Comparison of ENCODE assay signal across 11 cellular contexts in genomic region chr5:169670769-169671525, GRCh38. TPM values are rescaled to one million over a fixed set of nuclear protein-coding genes. Genes with fewer than 3 reads are reported as not detected.
DNase-seq lines count a peak whose midpoint lies in the region; ATAC-seq lines count a peak whose summit lies in the region.
"Had no signal": no experiment of that assay in that cellular context is flagged by ENCODE, and none has a peak within 500 bp of the region (broad histone marks: within the 10 kb centered on the region; RNA-seq: fewer than 3 reads in every experiment).

No MANE protein-coding gene starts in this region.

- peaks cover 49% of the 10 kb centered on the region for H3K36me3 Mint-ChIP-seq in activated T-helper 1 cell treated with anti-CD3 and anti-CD28 coated beads, Interleukin-12 subunit alpha, Interleukin-12 subunit beta, Interleukin-2, Interleukin-4 antibody, amounts not matched to agents 30 ng/mL and 10 ng/mL and 1 ng/mL, durations not matched to agents 14 hours and 24 hours and 36 hours (ENCODE audit: low read depth)

- peak overlapping the region; percentile 4 for H3K4me3 Mint-ChIP-seq in activated T-helper 1 cell treated with anti-CD3 and anti-CD28 coated beads, Interleukin-12 subunit alpha, Interleukin-12 subunit beta, Interleukin-2, Interleukin-4 antibody, amounts not matched to agents 30 ng/mL and 10 ng/mL and 1 ng/mL, durations not matched to agents 14 hours and 24 hours and 36 hours

- no peaks in the 10 kb centered on the region for H3F3A ChIP-seq in GM23248 (ENCODE audit: insufficient read depth)

- peak; percentile 58 for DNase-seq in activated T-helper 1 cell treated with anti-CD3 and anti-CD28 coated beads, Interleukin-12 subunit alpha, Interleukin-12 subunit beta, Interleukin-2, Interleukin-4 antibody, amounts not matched to agents 30 ng/mL and 10 ng/mL and 1 ng/mL, durations not matched to agents 14 hours and 24 hours and 36 hours (ENCODE audit: low spot score)
- DNase-seq in RPMI8226: no peak
- no peak for DNase-seq in hepatic stellate cell (ENCODE audit: low spot score)
- no peak for DNase-seq in NCI-H345 (lab: John Stamatoyannopoulos, UW)
- no peak for DNase-seq in GM23248
- DNase-seq: NCI-H510A treated with DMSO at 0.1 percent for 48 hours; stimulated activated CD8-positive, alpha-beta memory T cell treated with anti-CD3 and anti-CD28 coated beads, Interleukin-4, amount 100 ng/mL, for 48 hours had no signal

- H3K27me3 ChIP-seq in GM23248 (replicated peaks; ENCODE audit: insufficient read depth): no peaks in the 10 kb centered on the region

- no peaks in the 10 kb centered on the region for H3K36me3 ChIP-seq in GM23248 (ENCODE audit: low read depth)

- intact Hi-C loops in activated T-helper 1 cell treated with anti-CD3 and anti-CD28 coated beads, Interleukin-12 subunit alpha, Interleukin-12 subunit beta, Interleukin-2, Interleukin-4 antibody, amounts not matched to agents 30 ng/mL and 10 ng/mL and 1 ng/mL, durations not matched to agents 14 hours and 24 hours and 36 hours (cut with micrococcal nuclease): loop anchor here (1.0 to 5.0 kb wide), 6 partner anchors 14 to 684 kb away; partner anchors contain the start of genes DOCK2 and SPDL1

- H3K79me2 ChIP-seq in GM23248 (ENCODE audit: insufficient read depth): no peaks in the 10 kb centered on the region

- H3K4me1 ChIP-seq in GM23248 (ENCODE audit: insufficient read depth): peaks cover 10% of the 10 kb centered on the region

- H4K20me1 ChIP-seq in GM23248 (ENCODE audit: insufficient read depth): no peaks in the 10 kb centered on the region

- no peak overlapping the region for H3K4me2 ChIP-seq in GM23248 (ENCODE audit: unreplicated experiment)

- no peak overlapping the region for H3K9ac ChIP-seq in GM23248

- 92 to 94% methylated on average over 6 of the region's 6 CpGs for WGBS in GM23248 (ENCODE audit: low coverage in 1 of 2, low lambda C conversion rate in 2 of 2, missing lambda C conversion rate in 2 of 2), 2 experiments

- ATAC-seq in GM18511 (IDR thresholded peaks at IDR 0.05; ENCODE audit: unreplicated experiment) (peak; percentile 98), GM19467 (IDR thresholded peaks at IDR 0.05; ENCODE audit: unreplicated experiment) (peak; percentile 91), HG03045 (IDR thresholded peaks at IDR 0.05; ENCODE audit: unreplicated experiment) (peak; percentile 99)

- peak overlapping the region; percentile 79 for H3K27ac Mint-ChIP-seq in activated T-helper 1 cell treated with anti-CD3 and anti-CD28 coated beads, Interleukin-12 subunit alpha, Interleukin-12 subunit beta, Interleukin-2, Interleukin-4 antibody, amounts not matched to agents 30 ng/mL and 10 ng/mL and 1 ng/mL, durations not matched to agents 14 hours and 24 hours and 36 hours

- in situ Hi-C loops in GM23248 (cut with MboI): no loop called here

- no peak overlapping the region for H2AFZ ChIP-seq in GM23248

- H3K4me1 Mint-ChIP-seq in activated T-helper 1 cell treated with anti-CD3 and anti-CD28 coated beads, Interleukin-12 subunit alpha, Interleukin-12 subunit beta, Interleukin-2, Interleukin-4 antibody, amounts not matched to agents 30 ng/mL and 10 ng/mL and 1 ng/mL, durations not matched to agents 14 hours and 24 hours and 36 hours (ENCODE audit: low read depth): peaks cover 61% of the 10 kb centered on the region

- no peaks in the 10 kb centered on the region for H3K9me3 ChIP-seq in GM23248 (ENCODE audit: low read depth)

- no peaks in the 10 kb centered on the region for H3K9me2 ChIP-seq in GM23248 (ENCODE audit: insufficient read depth)

- H3K27me3 Mint-ChIP-seq in activated T-helper 1 cell treated with anti-CD3 and anti-CD28 coated beads, Interleukin-12 subunit alpha, Interleukin-12 subunit beta, Interleukin-2, Interleukin-4 antibody, amounts not matched to agents 30 ng/mL and 10 ng/mL and 1 ng/mL, durations not matched to agents 14 hours and 24 hours and 36 hours (ENCODE audit: insufficient read depth): no peaks in the 10 kb centered on the region

- no peak overlapping the region for H3K4me3 ChIP-seq in GM23248

- no peaks in the 10 kb centered on the region for H3K9me3 Mint-ChIP-seq in activated T-helper 1 cell treated with anti-CD3 and anti-CD28 coated beads, Interleukin-12 subunit alpha, Interleukin-12 subunit beta, Interleukin-2, Interleukin-4 antibody, amounts not matched to agents 30 ng/mL and 10 ng/mL and 1 ng/mL, durations not matched to agents 14 hours and 24 hours and 36 hours

- H3K27ac ChIP-seq in GM23248: no peak overlapping the region
- H3K27ac ChIP-seq: epithelial cell of prostate had no signal

RNA-seq across cellular contexts. Expression of gene DOCK2, which starts 33.9 kb away (rescaled TPM):
- 214 and 216 TPM in 2 replicates for total RNA-seq in activated T-helper 1 cell treated with anti-CD3 and anti-CD28 coated beads, Interleukin-12 subunit alpha, Interleukin-12 subunit beta, Interleukin-2, Interleukin-4 antibody, amounts not matched to agents 30 ng/mL and 10 ng/mL and 1 ng/mL, durations not matched to agents 14 hours and 24 hours and 36 hours
- total RNA-seq in GM23248 (2014; rRNA removed; shearing (Covaris generic)): 10.4 and 12.1 TPM in 2 replicates
- 5.4 and 6.5 TPM in 2 replicates for polyA plus RNA-seq in GM23248 (2016; fragmentation: Nextera tagmentation; extraction: Ambion mirVana)

Comparison
In these comparisons a context has a peak if more than half of its experiments do, and no peak if none do; other contexts are left out.
1. RNA of gene DOCK2, which starts 33.9 kb away (total RNA-seq): 214 to 216 TPM in activated T-helper 1 cell treated with anti-CD3 and anti-CD28 coated beads, Interleukin-12 subunit alpha, Interleukin-12 subunit beta, Interleukin-2, Interleukin-4 antibody, amounts not matched to agents 30 ng/mL and 10 ng/mL and 1 ng/mL, durations not matched to agents 14 hours and 24 hours and 36 hours; 10.4 to 12.1 TPM in GM23248; every median in the first group is over 10 times any median in the second.
2. Peak in every context shown above with its lines, with median percentiles within 50 percentile points of each other: ATAC-seq.